In the genomic region with DNA sequence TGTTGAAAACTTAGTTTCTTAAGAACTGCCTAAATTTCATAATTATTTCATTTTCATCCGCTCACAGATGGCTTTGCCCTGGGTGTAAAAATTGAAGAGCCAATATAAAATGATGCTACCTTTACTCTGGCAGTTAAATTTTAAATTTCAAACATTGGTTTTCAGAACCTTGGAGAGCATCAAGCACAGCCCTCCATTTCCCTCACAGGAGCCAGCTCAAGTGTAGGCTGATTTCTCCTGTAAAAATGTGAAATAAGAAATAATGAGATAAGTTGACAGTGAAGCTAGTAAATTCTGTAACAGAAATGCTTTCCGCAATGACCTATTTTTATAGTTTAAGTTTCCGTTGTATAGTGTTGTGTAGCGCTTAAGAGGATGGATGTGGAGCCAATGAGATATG, we compare ENCODE assay signal across 16 cellular contexts. TPM values are rescaled to one million over a fixed set of nuclear protein-coding genes. Genes with fewer than 3 reads are reported as not detected.
DNase-seq lines count a peak whose midpoint lies in the region; ATAC-seq and TF ChIP-seq lines count a peak whose summit lies in the region.
"Had no signal": no experiment of that assay in that cellular context is flagged by ENCODE, and none has a peak within 500 bp of the region (broad histone marks: within the 10 kb centered on the region; RNA-seq: fewer than 3 reads in every experiment).

No MANE protein-coding gene starts in this region.

- ATAC-seq in GM21528 (IDR thresholded peaks at IDR 0.05; ENCODE audit: low FRiP score, unreplicated experiment) = no peak
- no peak for ATAC-seq in HG03457 (IDR thresholded peaks at IDR 0.05; ENCODE audit: unreplicated experiment)
- ATAC-seq: activated T-helper 17 cell treated with anti-CD3 and anti-CD28 coated beads, Interleukin-2, amount 50 U/mL, for 72 hours; T-cell had no signal

- DNase-seq in GM03348 (ENCODE audit: low spot score) = peak; percentile 45
- peak; percentile 24 for DNase-seq in RPMI7951 (ENCODE audit: low read depth)
- peak; percentile 37 for DNase-seq in epithelial cell of esophagus (ENCODE audit: low read depth)
- DNase-seq in putamen (ENCODE audit: low spot score) = peak; percentile 36
- DNase-seq in activated CD4-positive, alpha-beta T cell treated with anti-CD3 and anti-CD28 coated beads for 4 hours = no peak
- DNase-seq: activated B cell treated with CpG ODN at 0.5 μM for 24 hours; BE2C; hippocampal formation; NCI-H1105; stimulated activated CD4-positive, alpha-beta T cell treated with anti-CD3 and anti-CD28 coated beads, Interleukin-4, amount 100 ng/mL, for 4 hours; T-cell; testis had no signal

- TF ChIP-seq CTCF in epithelial cell of esophagus (IDR thresholded peaks at IDR 0.05; ENCODE audit: insufficient read depth, low read depth, low read length, missing control alignments) = no peak

- no peak overlapping the region for H3K4me3 ChIP-seq in epithelial cell of esophagus (ENCODE audit: low read length)
- H3K4me3 ChIP-seq: coronary artery, testis had no signal

RNA-seq across cellular contexts. Expression of a gene that starts 53.9 kb away (rescaled TPM):
- 20.6 and 26.7 TPM in 2 replicates for total RNA-seq in RPMI7951 (2014; rRNA removed; shearing (Covaris generic))

Comparison
In these comparisons a context has a peak if more than half of its experiments do, and no peak if none do; other contexts are left out.
1. DNase-seq: peak in GM03348 (single experiment), RPMI7951 (single experiment), epithelial cell of esophagus (single experiment) and putamen (single experiment); none in activated CD4-positive, alpha-beta T cell treated with anti-CD3 and anti-CD28 coated beads for 4 hours (0 of 2).